In genomic region chr11:35280727-35281126, GRCh38 we compare ENCODE assay signal across 14 cellular contexts.
"Had no signal": no experiment of that assay in that cellular context is flagged by ENCODE, and none has a peak within 500 bp of the region (broad histone marks: within the 10 kb centered on the region; RNA-seq: fewer than 3 reads in every experiment).

No MANE protein-coding gene starts in this region.

- H3K4me1 ChIP-seq: parathyroid adenoma had no signal

- H3K9ac ChIP-seq: parathyroid adenoma had no signal

- H3K36me3 ChIP-seq: brain microvascular endothelial cell, lower lobe of right lung had no signal

- H3K4me3 ChIP-seq: lower lobe of right lung had no signal

- H3K9me3 ChIP-seq: lower lobe of right lung had no signal

- DNase-seq: activated CD4-positive, alpha-beta T cell treated with anti-CD3 and anti-CD28 coated beads, Interleukin-2, amount 10 ng/mL, durations not matched to agents 7 days and 5 days; activated CD4-positive, CD25-positive, alpha-beta regulatory T cell; activated CD8-positive, alpha-beta memory T cell treated with anti-CD3 and anti-CD28 coated beads for 24 hours; activated naive CD4-positive, alpha-beta T cell treated with Interleukin-2 at 50 U/mL for 16 hours; brain microvascular endothelial cell; hypothalamus; lower lobe of right lung; naive B cell; retina; SIG-M5; stimulated activated CD4-positive, alpha-beta T cell treated with anti-CD3 and anti-CD28 coated beads, Interleukin-2, amount 100 ng/mL, for 24 hours; stimulated activated naive B cell treated with anti-CD40 and anti-IgM and Interleukin-4, amounts not matched to agents 10 μg/mL and 1 μg/mL and 100 μg/mL, for 72 hours; T-helper 2 cell had no signal

- ATAC-seq: lower lobe of right lung; stimulated activated naive B cell treated with anti-CD40 and anti-IgM and Interleukin-4, amounts not matched to agents 10 μg/mL and 1 μg/mL and 100 μg/mL, for 72 hours had no signal

- H3K27me3 ChIP-seq: brain microvascular endothelial cell had no signal

- H3K27ac ChIP-seq: brain microvascular endothelial cell, lower lobe of right lung, parathyroid adenoma had no signal
